ENCODE assay signal across 8 cellular contexts in the genomic region with DNA sequence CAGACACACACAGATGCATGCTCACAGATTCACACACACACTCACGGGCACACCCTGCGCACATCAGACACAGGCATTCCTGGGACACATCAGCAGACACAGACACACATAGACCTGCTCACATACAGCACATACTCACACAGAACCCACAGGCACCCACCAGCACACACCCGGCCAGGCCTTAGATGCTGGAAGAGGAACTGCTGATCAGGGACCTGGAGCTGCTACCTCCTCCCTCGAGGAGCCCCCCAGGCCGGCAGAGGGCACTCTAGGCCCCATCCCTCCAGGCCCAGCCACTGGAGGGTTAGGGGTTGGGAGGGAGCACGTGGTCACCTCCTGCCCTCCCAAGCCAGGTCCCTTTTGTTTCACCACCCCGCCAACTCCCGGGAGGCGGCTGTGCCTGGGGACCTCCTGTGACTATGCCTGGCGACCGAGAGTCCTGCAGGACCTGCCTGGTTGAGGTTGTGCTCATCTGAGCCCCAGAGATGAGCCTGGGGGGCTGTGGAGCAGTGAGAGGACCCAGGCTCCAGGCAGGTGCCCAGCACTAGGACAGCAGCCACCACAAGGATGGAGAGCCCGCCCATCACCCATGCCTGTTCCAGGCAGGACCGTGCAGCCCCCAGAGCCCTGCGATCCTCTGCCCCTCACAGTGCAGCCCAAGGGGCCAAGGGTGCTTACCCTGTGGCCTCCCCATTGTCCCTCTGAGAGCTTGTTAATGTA. TPM values are rescaled to one million over a fixed set of nuclear protein-coding genes. Genes with fewer than 3 reads are reported as not detected.
DNase-seq lines count a peak whose midpoint lies in the region; ATAC-seq, FAIRE-seq and TF ChIP-seq lines count a peak whose summit lies in the region.

No MANE protein-coding gene starts in this region.

- H3K27ac Mint-ChIP-seq in WTC11 = peak overlapping the region; percentile 61
- H3K27ac Mint-ChIP-seq in central memory CD8-positive, alpha-beta T cell (ENCODE audit: low read depth) = no peak overlapping the region

- H3K4me2 ChIP-seq in HepG2 (ENCODE audit: low read depth, low read length) = peak overlapping the region; percentile 71

- peak overlapping the region; percentile 64 for H3K4me3 Mint-ChIP-seq in WTC11
- no peak overlapping the region for H3K4me3 Mint-ChIP-seq in central memory CD8-positive, alpha-beta T cell

- peaks cover 49% of the 10 kb centered on the region for H3K4me1 Mint-ChIP-seq in WTC11
- H3K4me1 Mint-ChIP-seq in central memory CD8-positive, alpha-beta T cell = peaks cover 5% of the 10 kb centered on the region

- peak in 1 of 2 experiments; percentile 60; a peak in 2 of 4 replicates for TF ChIP-seq POLR2A in HepG2 (IDR thresholded peaks at IDR 0.05; ENCODE audit: insufficient read depth in 1 of 2, low read depth in 2 of 2, low read length in 2 of 2)

- CTCF ChIA-PET in WTC11 (lab: Charles Lee) = interaction anchor here (0.7 to 13.1 kb wide), 19 partner anchors 10 to 133 kb away, joined by 3 to 206 read pairs (median 4); a partner anchor contains a TSS
- CTCF ChIA-PET in HepG2 (lab: Yijun Ruan, JAX; ENCODE audit: low intra/inter-chr PET ratio, low total read pairs) = interaction anchor here (1.9 to 4.1 kb wide), 2 partner anchors 23 to 28 kb away, joined by 8 to 59 read pairs; no protein-coding TSS in a partner anchor

- H4K20me1 ChIP-seq in HepG2 (ENCODE audit: insufficient read depth, low read length) = no peaks in the 10 kb centered on the region

- peak overlapping the region in 2 of 3 experiments; percentile 18 to 55; a peak in 2 of 6 replicates for H3K4me3 ChIP-seq in HepG2 (replicated peaks in 1 of 3; ENCODE audit: insufficient read depth in 1 of 3, low read depth in 2 of 3, low read length in 3 of 3)

- peaks cover 4 to 25% of the 10 kb centered on the region in 2 experiments; a peak in 3 of 5 replicates for H3K27me3 ChIP-seq in HepG2 (ENCODE audit: control insufficient read depth in 1 of 2, insufficient read depth in 2 of 2, low read length in 2 of 2)

- H3K9me3 Mint-ChIP-seq in WTC11 = no peaks in the 10 kb centered on the region
- H3K9me3 Mint-ChIP-seq in central memory CD8-positive, alpha-beta T cell = no peaks in the 10 kb centered on the region

- H3K79me2 ChIP-seq in HepG2 (ENCODE audit: insufficient read depth, low read length) = no peaks in the 10 kb centered on the region

- 0 out of 2 replicates have a peak overlapping the region, but pooled peaks have one; percentile 18 for H3K9ac ChIP-seq in HepG2 (ENCODE audit: insufficient read depth, low read depth, low read length)

- peak; percentile 91 for TF ChIP-seq RAD21 in HepG2 (CRISPR knock-in tag; IDR thresholded peaks at IDR 0.05)

- H3K27me3 Mint-ChIP-seq in WTC11 (ENCODE audit: low read depth) = no peaks in the 10 kb centered on the region
- H3K27me3 Mint-ChIP-seq in central memory CD8-positive, alpha-beta T cell = peaks cover 7% of the 10 kb centered on the region

- peak; percentile 79 for ATAC-seq in GM21619 (IDR thresholded peaks at IDR 0.05; ENCODE audit: unreplicated experiment)
- ATAC-seq in WTC11 = peak; percentile 87
- peak; percentile 72 for ATAC-seq in central memory CD8-positive, alpha-beta T cell (replicated peaks; ENCODE audit: extremely low read depth, poor library complexity, severe bottlenecking)
- ATAC-seq in HepG2 = peak; percentile 85
- no peak for ATAC-seq in GM21526 (IDR thresholded peaks at IDR 0.05; ENCODE audit: low FRiP score, unreplicated experiment)

- in situ Hi-C loops in HepG2 (cut with HindIII; ENCODE audit: extremely low pct_ligation_motif_present, low pct_unique_long_range_greater_than_20kb) = no loop called here

- H3K4me1 ChIP-seq in HepG2 (ENCODE audit: insufficient read depth, low read length) = peaks cover 53% of the 10 kb centered on the region

- intact Hi-C loops in HepG2 (cut with micrococcal nuclease; ENCODE audit: unreplicated experiment) = loop anchor here (2.0 kb wide), 1 partner anchor 28 kb away; no protein-coding TSS in a partner anchor

- TF ChIP-seq CTCF in WTC11 (IDR thresholded peaks at IDR 0.05) (peak; percentile 33), HepG2 (CRISPR knock-in tag; IDR thresholded peaks at IDR 0.05) (peak; percentile 99)

- 11% methylated on average over 11 of the region's 14 CpGs for WGBS in HepG2 (ENCODE audit: low lambda C conversion rate)

- TSS peak; percentile 66 for BruUV-seq in HepG2 (replicated peaks; lab: Mats Ljungman, UMichigan)

- POLR2A ChIA-PET in WTC11 (lab: Charles Lee) (interaction anchor here (0.6 to 4.8 kb wide), 10 partner anchors 14 to 99 kb away, joined by 3 to 35 read pairs (median 4); a partner anchor contains a TSS), HepG2 (lab: Yijun Ruan, JAX) (interaction anchor here (1.0 to 5.3 kb wide), 11 partner anchors 9 to 223 kb away, joined by 3 to 44 read pairs (median 10); a partner anchor contains a TSS)

- DNase-seq in DMS 273 treated with DMSO at 0.1 percent for 48 hours (lab: John Stamatoyannopoulos, UW) = peak; percentile 37
- peak; percentile 93 for DNase-seq in MV-4-11 (lab: John Stamatoyannopoulos, UW)
- DNase-seq in WTC11 (ENCODE audit: low spot score) = peak; percentile 92
- DNase-seq in central memory CD8-positive, alpha-beta T cell (ENCODE audit: low spot score in 2 of 2) = peak; percentile 37 to 46
- DNase-seq in HepG2 (ENCODE audit: low spot score) = peak; percentile 81
- DNase-seq in stimulated activated CD8-positive, alpha-beta memory T cell treated with anti-CD3 and anti-CD28 coated beads, Interleukin-15, amount 100 ng/mL, for 48 hours (ENCODE audit: low read depth in 2 of 2) = peak; percentile 53 to 55

- H2AFZ ChIP-seq in HepG2 (ENCODE audit: low read length) = no peak overlapping the region

- no peak for TF ChIP-seq EP300 in HepG2 (IDR thresholded peaks at IDR 0.05; ENCODE audit: low read depth in 2 of 2, low read length in 2 of 2)
- TF ChIP-seq EP300 in HepG2 (CRISPR knock-in tag; IDR thresholded peaks at IDR 0.05; ENCODE audit: borderline replicate concordance) = peak; percentile 39; the same call in 1 of the 2 replicates

- FAIRE-seq in HepG2 (lab: Jason Lieb, UNC) = peak; percentile 94

- no peaks in the 10 kb centered on the region for H3K36me3 ChIP-seq in HepG2 (replicated peaks in 1 of 2; ENCODE audit: control insufficient read depth in 1 of 2, insufficient read depth in 2 of 2, low read length in 2 of 2)

- H3K27ac ChIP-seq in HepG2 (ENCODE audit: extremely low read length, insufficient read depth, low read length) = no peak overlapping the region

- H3K9me3 ChIP-seq in HepG2 (ENCODE audit: low read length) = no peaks in the 10 kb centered on the region

- no peaks in the 10 kb centered on the region for H3K36me3 Mint-ChIP-seq in WTC11
- H3K36me3 Mint-ChIP-seq in central memory CD8-positive, alpha-beta T cell (ENCODE audit: insufficient read depth) = peaks cover 3% of the 10 kb centered on the region

TF ChIP-seq in WTC11, 78 proteins besides CTCF, POLR2A, EP300 and RAD21 (continues in another document):
- TF ChIP-seq KAT7 (CRISPR knock-in tag; IDR thresholded peaks at IDR 0.05; ENCODE audit: borderline replicate concordance) (no peak), CREB1 (CRISPR knock-in tag; IDR thresholded peaks at IDR 0.05) (no peak)
- TF ChIP-seq, protein P1, sequence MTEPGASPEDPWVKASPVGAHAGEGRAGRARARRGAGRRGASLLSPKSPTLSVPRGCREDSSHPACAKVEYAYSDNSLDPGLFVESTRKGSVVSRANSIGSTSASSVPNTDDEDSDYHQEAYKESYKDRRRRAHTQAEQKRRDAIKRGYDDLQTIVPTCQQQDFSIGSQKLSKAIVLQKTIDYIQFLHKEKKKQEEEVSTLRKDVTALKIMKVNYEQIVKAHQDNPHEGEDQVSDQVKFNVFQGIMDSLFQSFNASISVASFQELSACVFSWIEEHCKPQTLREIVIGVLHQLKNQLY (CRISPR knock-in tag; IDR thresholded peaks at IDR 0.05) = no peak

TF ChIP-seq in HepG2, 621 proteins besides CTCF, POLR2A, EP300 and RAD21 (continues in another document):
- TF ChIP-seq JARID2 (CRISPR knock-in tag; IDR thresholded peaks at IDR 0.05; ENCODE audit: insufficient replicate concordance) (no peak), MIXL1 (CRISPR knock-in tag; IDR thresholded peaks at IDR 0.05) (peak; percentile 44; the same call in 1 of the 2 replicates), NPAS2 (CRISPR knock-in tag; IDR thresholded peaks at IDR 0.05; ENCODE audit: borderline replicate concordance) (no peak), ZNF292 (CRISPR knock-in tag; IDR thresholded peaks at IDR 0.05; ENCODE audit: borderline replicate concordance, low read depth) (peak; percentile 73; the same call in 1 of the 2 replicates), YEATS4 (CRISPR knock-in tag; IDR thresholded peaks at IDR 0.05; ENCODE audit: borderline replicate concordance) (peak; percentile 84; the same call in 1 of the 2 replicates)
- TF ChIP-seq, protein P2, sequence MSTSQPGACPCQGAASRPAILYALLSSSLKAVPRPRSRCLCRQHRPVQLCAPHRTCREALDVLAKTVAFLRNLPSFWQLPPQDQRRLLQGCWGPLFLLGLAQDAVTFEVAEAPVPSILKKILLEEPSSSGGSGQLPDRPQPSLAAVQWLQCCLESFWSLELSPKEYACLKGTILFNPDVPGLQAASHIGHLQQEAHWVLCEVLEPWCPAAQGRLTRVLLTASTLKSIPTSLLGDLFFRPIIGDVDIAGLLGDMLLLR (CRISPR knock-in tag; IDR thresholded peaks at IDR 0.05) = no peak

RNA-seq across cellular contexts. Expression of a gene that starts 21.0 kb away (rescaled TPM):
- total RNA-seq in WTC11 (2021) (2,164 to 2,284 TPM (median 2,200 TPM) in 3 replicates), HepG2 (2016; rRNA removed; fragmentation: Illumina TruSeq; extraction: Trizol) (1,086 and 1,212 TPM in 2 replicates)
- 383 and 429 TPM in 2 replicates for total RNA-seq in HepG2 (2016; cell fraction: cytosol; rRNA removed; fragmentation: Illumina TruSeq; extraction: Trizol; ENCODE audit: low read depth)
- 1,123 and 1,183 TPM in 2 replicates for total RNA-seq in HepG2 (2016; cell fraction: insoluble cytoplasmic fraction; rRNA removed; fragmentation: Illumina TruSeq; extraction: Trizol)
- total RNA-seq in HepG2 (2016; cell fraction: membrane; rRNA removed; fragmentation: Illumina TruSeq; extraction: Trizol) = 561 and 605 TPM in 2 replicates
- total RNA-seq in HepG2 (2016; cell fraction: nucleus; rRNA removed; fragmentation: Illumina TruSeq; extraction: Trizol) = 429 and 440 TPM in 2 replicates
- 174 and 190 TPM in 2 replicates for polyA plus RNA-seq in HepG2 (2011; rRNA removed)
- 192 and 196 TPM in 2 replicates for polyA plus RNA-seq in HepG2 (2011; cell fraction: cytosol; rRNA removed)
- polyA plus RNA-seq in HepG2 (2011; cell fraction: nucleus; rRNA removed) = 112 and 149 TPM in 2 replicates
- 399 and 565 TPM in 2 replicates for polyA plus RNA-seq in HepG2 (2012)
- polyA plus RNA-seq in HepG2 (2016; cell fraction: cytosol; fragmentation: Illumina TruSeq; extraction: Trizol; ENCODE audit: low read depth) = 460 and 492 TPM in 2 replicates
- 2,053 and 2,108 TPM in 2 replicates for polyA plus RNA-seq in HepG2 (2016; cell fraction: insoluble cytoplasmic fraction; fragmentation: Illumina TruSeq; extraction: Trizol; ENCODE audit: low read depth)
- polyA plus RNA-seq in HepG2 (2016; cell fraction: membrane; fragmentation: Illumina TruSeq; extraction: Trizol; ENCODE audit: low read depth) = 673 and 705 TPM in 2 replicates
- polyA plus RNA-seq in HepG2 (2016; cell fraction: nucleus; fragmentation: Illumina TruSeq; extraction: Trizol; ENCODE audit: insufficient read depth, low read depth) = 1,089 and 1,130 TPM in 2 replicates
- 146 and 188 TPM in 2 replicates for polyA minus RNA-seq in HepG2 (2011; rRNA and poly(A)+ RNA removed; ENCODE audit: low replicate concordance)
- 210 and 216 TPM in 2 replicates for polyA minus RNA-seq in HepG2 (2011; cell fraction: cytosol; rRNA and poly(A)+ RNA removed)
- polyA minus RNA-seq in HepG2 (2011; cell fraction: nucleus; rRNA and poly(A)+ RNA removed) = 83.7 and 96.4 TPM in 2 replicates

Comparison
In these comparisons a context has a peak if more than half of its experiments do, and no peak if none do; other contexts are left out.
1. DNase-seq: peak in every context shown above with its lines; median percentile 93 in MV-4-11; 92 in WTC11; 81 in HepG2; 54 in stimulated activated CD8-positive, alpha-beta memory T cell treated with anti-CD3 and anti-CD28 coated beads, Interleukin-15, amount 100 ng/mL, for 48 hours; 42 in central memory CD8-positive, alpha-beta T cell; 37 in DMS 273 treated with DMSO at 0.1 percent for 48 hours.